8 cellular contexts compared by ENCODE assay signal in genomic region chr7:129948877-129949291, GRCh38. TPM values are rescaled to one million over a fixed set of nuclear protein-coding genes. Genes with fewer than 3 reads are reported as not detected.
DNase-seq lines count a peak whose midpoint lies in the region; ATAC-seq, FAIRE-seq and TF ChIP-seq lines count a peak whose summit lies in the region.

No MANE protein-coding gene starts in this region.

- DNase-seq in CD8-positive, alpha-beta memory T cell, result peak; percentile 67 to 88 (median 79)
- DNase-seq in HTR-8/SVneo (ENCODE audit: insufficient read length, low spot score), result peak; percentile 82
- DNase-seq in PC-3, result peak; percentile 92
- DNase-seq in activated T-helper 1 cell treated with Interleukin-2 at 50 U/mL for 16 hours (ENCODE audit: low read depth), result peak; percentile 60
- DNase-seq in fibroblast of mammary gland (ENCODE audit: low read depth), result peak; percentile 93
- peak; percentile 40 to 93 (median 81) for DNase-seq in naive thymus-derived CD4-positive, alpha-beta T cell

- H3K9ac ChIP-seq in PC-3 (ENCODE audit: low read length), result peak overlapping the region; percentile 91

- H3K4me1 ChIP-seq in CD8-positive, alpha-beta memory T cell (ENCODE audit: insufficient read depth, low read length), result peaks cover 41% of the 10 kb centered on the region
- H3K4me1 ChIP-seq in PC-3 (ENCODE audit: insufficient read depth, low read length), result peaks cover 29% of the 10 kb centered on the region
- H3K4me1 ChIP-seq in naive thymus-derived CD4-positive, alpha-beta T cell (ENCODE audit: control insufficient read depth in 2 of 2, insufficient read depth in 2 of 2, low read length in 2 of 2), result peaks cover 20 to 28% of the 10 kb centered on the region in 2 donors

- peaks cover 8 to 18% (median 9%) of the 10 kb centered on the region in 3 donors for H3K36me3 Mint-ChIP-seq in CD8-positive, alpha-beta memory T cell
- H3K36me3 Mint-ChIP-seq in naive thymus-derived CD4-positive, alpha-beta T cell, result peaks cover 6 to 19% (median 16%) of the 10 kb centered on the region in 5 donors
- peaks cover 11% of the 10 kb centered on the region for H3K36me3 Mint-ChIP-seq in stimulated activated memory B cell treated with anti-CD40 and anti-IgM and Interleukin-4, amounts not matched to agents 10 μg/mL and 1 μg/mL and 100 μg/mL, for 72 hours

- POLR2A ChIA-PET in CD8-positive, alpha-beta memory T cell (lab: Charles Lee), result no interaction called here
- POLR2A ChIA-PET in PC-3 (lab: Charles Lee; ENCODE audit: unreplicated experiment), result interaction anchor here (0.6 to 1.6 kb wide), 7 partner anchors 9 to 120 kb away, joined by 3 to 16 read pairs (median 4); no protein-coding TSS in a partner anchor
- POLR2A ChIA-PET in naive thymus-derived CD4-positive, alpha-beta T cell (lab: Charles Lee), result interaction anchor here (0.8 to 1.9 kb wide), 3 partner anchors 42 to 67 kb away, joined by 3 to 9 read pairs (median 3); no protein-coding TSS in a partner anchor

- no peaks in the 10 kb centered on the region for H3K9me2 ChIP-seq in PC-3 (replicated peaks; ENCODE audit: low read length)

- intact Hi-C loops in PC-3 (cut with micrococcal nuclease), result loop anchor here (1.0 to 5.0 kb wide), 5 partner anchors 21 to 119 kb away; no protein-coding TSS in a partner anchor
- intact Hi-C loops in naive thymus-derived CD4-positive, alpha-beta T cell (cut with micrococcal nuclease), result loop anchor here (1.0 to 5.0 kb wide), 7 partner anchors 16 to 1417 kb away; partner anchors contain the start of gene NRF1 (in 1 of the 2)

- no peak overlapping the region for H3K4me3 Mint-ChIP-seq in CD8-positive, alpha-beta memory T cell
- H3K4me3 Mint-ChIP-seq in naive thymus-derived CD4-positive, alpha-beta T cell, result no peak overlapping the region
- no peak overlapping the region for H3K4me3 Mint-ChIP-seq in stimulated activated memory B cell treated with anti-CD40 and anti-IgM and Interleukin-4, amounts not matched to agents 10 μg/mL and 1 μg/mL and 100 μg/mL, for 72 hours

- peak; percentile 46 for ATAC-seq in GM19467 (IDR thresholded peaks at IDR 0.05; ENCODE audit: unreplicated experiment)
- ATAC-seq in PC-3, result peak; percentile 81
- ATAC-seq in naive thymus-derived CD4-positive, alpha-beta T cell, result peak; percentile 78
- peak; percentile 86 for ATAC-seq in stimulated activated memory B cell treated with anti-CD40 and anti-IgM and Interleukin-4, amounts not matched to agents 10 μg/mL and 1 μg/mL and 100 μg/mL, for 72 hours

- peak overlapping the region; percentile 94 for H3K4me3 ChIP-seq in CD8-positive, alpha-beta memory T cell (ENCODE audit: low read length)
- H3K4me3 ChIP-seq in PC-3 (ENCODE audit: low read length) (peak overlapping the region; percentile 95), fibroblast of mammary gland (ENCODE audit: control insufficient read depth, low read depth, low read length) (peak overlapping the region; percentile 84)
- peak overlapping the region; percentile 80 for H3K4me3 ChIP-seq in naive thymus-derived CD4-positive, alpha-beta T cell (ENCODE audit: low read length)

- H2AFZ ChIP-seq in PC-3 (ENCODE audit: low read length), result no peak overlapping the region

- H3K79me2 ChIP-seq in PC-3 (ENCODE audit: low read length), result peaks cover 82% of the 10 kb centered on the region

- H3K27me3 ChIP-seq in CD8-positive, alpha-beta memory T cell (ENCODE audit: insufficient read depth, low read length, poor library complexity, severe bottlenecking), result no peaks in the 10 kb centered on the region
- H3K27me3 ChIP-seq in PC-3 (ENCODE audit: low read length), result no peaks in the 10 kb centered on the region
- no peaks in the 10 kb centered on the region for H3K27me3 ChIP-seq in naive thymus-derived CD4-positive, alpha-beta T cell (ENCODE audit: control insufficient read depth in 2 of 2, insufficient read depth in 2 of 2, low read length in 2 of 2)

- H3K4me2 ChIP-seq in PC-3 (ENCODE audit: low read length), result peak overlapping the region; percentile 95

- TF ChIP-seq CTCF in PC-3 (conservative IDR thresholded peaks at IDR 0.05; ENCODE audit: low read depth, low read length) (no peak), fibroblast of mammary gland (conservative IDR thresholded peaks at IDR 0.05; ENCODE audit: control insufficient read depth, insufficient read depth, low read depth, low read length) (no peak)

- H4K20me1 ChIP-seq in PC-3 (ENCODE audit: low read length), result peaks cover 26% of the 10 kb centered on the region

- peaks cover 8% of the 10 kb centered on the region for H3F3A ChIP-seq in PC-3 (ENCODE audit: low read length, unreplicated experiment)

- no TSS peak for BruUV-seq in PC-3 (replicated peaks; lab: Mats Ljungman, UMichigan)

- H3K9me3 Mint-ChIP-seq in CD8-positive, alpha-beta memory T cell, result no peaks in the 10 kb centered on the region
- H3K9me3 Mint-ChIP-seq in naive thymus-derived CD4-positive, alpha-beta T cell, result peaks cover 0 to 5% (median 0%) of the 10 kb centered on the region in 11 donors
- peaks cover 3% of the 10 kb centered on the region for H3K9me3 Mint-ChIP-seq in stimulated activated memory B cell treated with anti-CD40 and anti-IgM and Interleukin-4, amounts not matched to agents 10 μg/mL and 1 μg/mL and 100 μg/mL, for 72 hours

- no peaks in the 10 kb centered on the region for H3K9me3 ChIP-seq in CD8-positive, alpha-beta memory T cell (ENCODE audit: low read length)
- H3K9me3 ChIP-seq in PC-3 (ENCODE audit: low read length), result no peaks in the 10 kb centered on the region
- no peaks in the 10 kb centered on the region for H3K9me3 ChIP-seq in naive thymus-derived CD4-positive, alpha-beta T cell (ENCODE audit: control insufficient read depth in 2 of 3, low read length in 3 of 3)

- no peaks in the 10 kb centered on the region for H3K36me3 ChIP-seq in CD8-positive, alpha-beta memory T cell (ENCODE audit: insufficient read depth, low read length)
- H3K36me3 ChIP-seq in PC-3 (ENCODE audit: low read depth, low read length), result no peaks in the 10 kb centered on the region
- peaks cover 0 to 5% (median 0%) of the 10 kb centered on the region in 3 experiments for H3K36me3 ChIP-seq in naive thymus-derived CD4-positive, alpha-beta T cell (ENCODE audit: control insufficient read depth in 2 of 3, insufficient read depth in 3 of 3, low read length in 3 of 3)

- no peak overlapping the region for H3K27ac Mint-ChIP-seq in CD8-positive, alpha-beta memory T cell
- no peak overlapping the region for H3K27ac Mint-ChIP-seq in naive thymus-derived CD4-positive, alpha-beta T cell
- H3K27ac Mint-ChIP-seq in stimulated activated memory B cell treated with anti-CD40 and anti-IgM and Interleukin-4, amounts not matched to agents 10 μg/mL and 1 μg/mL and 100 μg/mL, for 72 hours, result no peak overlapping the region

- FAIRE-seq in HTR-8/SVneo (lab: Jason Lieb, UNC), result no peak

- H3K27ac ChIP-seq in CD8-positive, alpha-beta memory T cell (ENCODE audit: low read depth, low read length), result peak overlapping the region; percentile 54
- H3K27ac ChIP-seq in PC-3 (ENCODE audit: low read length), result peak overlapping the region; percentile 95
- peak overlapping the region; percentile 99 for H3K27ac ChIP-seq in naive thymus-derived CD4-positive, alpha-beta T cell (ENCODE audit: low read depth, low read length)

- peaks cover 0 to 5% of the 10 kb centered on the region in 2 donors for H3K27me3 Mint-ChIP-seq in CD8-positive, alpha-beta memory T cell
- H3K27me3 Mint-ChIP-seq in naive thymus-derived CD4-positive, alpha-beta T cell, result no peaks in the 10 kb centered on the region
- H3K27me3 Mint-ChIP-seq in stimulated activated memory B cell treated with anti-CD40 and anti-IgM and Interleukin-4, amounts not matched to agents 10 μg/mL and 1 μg/mL and 100 μg/mL, for 72 hours, result no peaks in the 10 kb centered on the region

- peaks cover 29 to 37% (median 35%) of the 10 kb centered on the region in 3 donors for H3K4me1 Mint-ChIP-seq in CD8-positive, alpha-beta memory T cell
- H3K4me1 Mint-ChIP-seq in naive thymus-derived CD4-positive, alpha-beta T cell, result peaks cover 13 to 38% (median 27%) of the 10 kb centered on the region in 7 donors
- H3K4me1 Mint-ChIP-seq in stimulated activated memory B cell treated with anti-CD40 and anti-IgM and Interleukin-4, amounts not matched to agents 10 μg/mL and 1 μg/mL and 100 μg/mL, for 72 hours, result no peaks in the 10 kb centered on the region

- CTCF ChIA-PET in CD8-positive, alpha-beta memory T cell (lab: Charles Lee), result interaction anchor here (0.8 to 1.2 kb wide), 3 partner anchors 63 to 121 kb away, joined by 3 to 4 read pairs (median 4); partner anchors contain the start of gene KLHDC10
- CTCF ChIA-PET in PC-3 (lab: Charles Lee), result interaction anchor here (0.5 to 1.3 kb wide), 7 partner anchors 10 to 159 kb away, joined by 3 to 11 read pairs (median 4); no protein-coding TSS in a partner anchor
- CTCF ChIA-PET in naive thymus-derived CD4-positive, alpha-beta T cell (lab: Charles Lee), result interaction anchor here (0.6 to 2.6 kb wide), 3 partner anchors 66 to 119 kb away, joined by 3 to 7 read pairs (median 3); no protein-coding TSS in a partner anchor

RNA-seq across cellular contexts. Expression of gene UBE2H, which starts 3.9 kb away (rescaled TPM):
- 10 to 100 TPM; 15.3 to 21.5 TPM for total RNA-seq in CD8-positive, alpha-beta memory T cell
- 45.2 TPM for polyA plus RNA-seq in CD8-positive, alpha-beta memory T cell
- total RNA-seq in PC-3 (2014; rRNA removed), result 62.5 and 102 TPM in 2 replicates
- 10 to 100 TPM; 32.0 to 69.2 (median 49.1) TPM for total RNA-seq in naive thymus-derived CD4-positive, alpha-beta T cell
- 10 to 100 TPM; 40.3 to 53.9 TPM for polyA plus RNA-seq in naive thymus-derived CD4-positive, alpha-beta T cell

Comparison
In these comparisons a context has a peak if more than half of its experiments do, and no peak if none do; other contexts are left out.
1. Peak in every context shown above with its lines: DNase-seq, ATAC-seq, H3K4me3 ChIP-seq and H3K27ac ChIP-seq.